1 cellular context compared by ENCODE assay signal in the genomic region with DNA sequence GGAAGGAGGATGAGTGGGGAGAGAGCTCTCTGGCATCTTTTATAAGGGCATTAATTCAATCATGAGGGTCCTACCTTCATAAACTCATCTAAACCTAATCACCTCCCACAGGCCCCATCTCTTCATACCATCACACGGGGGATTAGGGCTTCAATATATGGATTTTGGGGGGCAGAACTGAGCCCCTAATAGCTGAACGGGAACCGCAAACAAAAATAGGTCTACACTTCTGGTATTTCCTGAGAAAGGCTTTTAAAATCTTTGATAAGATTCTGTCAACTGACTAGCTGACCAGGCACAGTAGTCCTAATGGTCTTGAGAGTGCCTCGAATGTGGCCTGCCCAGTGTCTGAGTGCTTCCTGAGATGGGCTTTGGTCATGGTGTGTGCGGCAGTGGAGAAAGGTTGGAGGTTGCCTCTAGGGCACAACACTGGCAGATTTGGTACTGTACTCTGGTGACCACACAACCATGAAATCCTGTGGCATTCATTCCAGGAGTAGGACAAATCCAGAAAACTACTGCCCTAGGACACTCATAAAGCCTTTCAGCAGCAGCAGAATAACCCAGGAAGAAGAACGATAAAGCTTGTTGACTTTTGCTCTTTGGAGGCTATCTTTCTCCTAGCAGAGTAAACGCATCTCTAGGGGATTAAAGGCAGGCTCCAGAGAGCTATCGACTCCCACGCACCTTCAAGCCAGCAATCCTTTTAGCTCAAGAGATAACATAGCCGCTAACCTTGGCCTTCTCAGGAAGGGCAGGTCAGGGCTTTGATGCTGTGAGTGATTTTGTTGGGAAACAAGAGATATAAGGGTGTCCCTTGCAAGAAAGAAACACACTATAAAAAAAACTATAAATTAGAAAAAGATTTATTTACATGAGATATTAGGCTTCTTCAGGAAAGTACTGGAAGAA.
TF ChIP-seq lines count a peak whose summit lies in the region.

No MANE protein-coding gene starts in this region.

TF ChIP-seq in HepG2, 621 proteins besides CTCF, POLR2A, EP300 and RAD21 (continued from another document and continues in another):
- TF ChIP-seq, protein P1, sequence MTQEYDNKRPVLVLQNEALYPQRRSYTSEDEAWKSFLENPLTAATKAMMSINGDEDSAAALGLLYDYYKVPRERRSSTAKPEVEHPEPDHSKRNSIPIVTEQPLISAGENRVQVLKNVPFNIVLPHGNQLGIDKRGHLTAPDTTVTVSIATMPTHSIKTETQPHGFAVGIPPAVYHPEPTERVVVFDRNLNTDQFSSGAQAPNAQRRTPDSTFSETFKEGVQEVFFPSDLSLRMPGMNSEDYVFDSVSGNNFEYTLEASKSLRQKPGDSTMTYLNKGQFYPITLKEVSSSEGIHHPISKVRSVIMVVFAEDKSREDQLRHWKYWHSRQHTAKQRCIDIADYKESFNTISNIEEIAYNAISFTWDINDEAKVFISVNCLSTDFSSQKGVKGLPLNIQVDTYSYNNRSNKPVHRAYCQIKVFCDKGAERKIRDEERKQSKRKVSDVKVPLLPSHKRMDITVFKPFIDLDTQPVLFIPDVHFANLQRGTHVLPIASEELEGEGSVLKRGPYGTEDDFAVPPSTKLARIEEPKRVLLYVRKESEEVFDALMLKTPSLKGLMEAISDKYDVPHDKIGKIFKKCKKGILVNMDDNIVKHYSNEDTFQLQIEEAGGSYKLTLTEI (CRISPR knock-in tag; conservative IDR thresholded peaks at IDR 0.05): no peak
- TF ChIP-seq ZNF780A (CRISPR knock-in tag; IDR thresholded peaks at IDR 0.05): no peak
- no peak for TF ChIP-seq SRSF1 (optimal IDR thresholded peaks at IDR 0.05; ENCODE audit: low read depth, low read length)
- TF ChIP-seq, protein P2, sequence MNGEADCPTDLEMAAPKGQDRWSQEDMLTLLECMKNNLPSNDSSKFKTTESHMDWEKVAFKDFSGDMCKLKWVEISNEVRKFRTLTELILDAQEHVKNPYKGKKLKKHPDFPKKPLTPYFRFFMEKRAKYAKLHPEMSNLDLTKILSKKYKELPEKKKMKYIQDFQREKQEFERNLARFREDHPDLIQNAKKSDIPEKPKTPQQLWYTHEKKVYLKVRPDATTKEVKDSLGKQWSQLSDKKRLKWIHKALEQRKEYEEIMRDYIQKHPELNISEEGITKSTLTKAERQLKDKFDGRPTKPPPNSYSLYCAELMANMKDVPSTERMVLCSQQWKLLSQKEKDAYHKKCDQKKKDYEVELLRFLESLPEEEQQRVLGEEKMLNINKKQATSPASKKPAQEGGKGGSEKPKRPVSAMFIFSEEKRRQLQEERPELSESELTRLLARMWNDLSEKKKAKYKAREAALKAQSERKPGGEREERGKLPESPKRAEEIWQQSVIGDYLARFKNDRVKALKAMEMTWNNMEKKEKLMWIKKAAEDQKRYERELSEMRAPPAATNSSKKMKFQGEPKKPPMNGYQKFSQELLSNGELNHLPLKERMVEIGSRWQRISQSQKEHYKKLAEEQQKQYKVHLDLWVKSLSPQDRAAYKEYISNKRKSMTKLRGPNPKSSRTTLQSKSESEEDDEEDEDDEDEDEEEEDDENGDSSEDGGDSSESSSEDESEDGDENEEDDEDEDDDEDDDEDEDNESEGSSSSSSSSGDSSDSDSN (CRISPR knock-in tag; IDR thresholded peaks at IDR 0.05): peak; percentile 72
- 0 out of 2 replicates have a peak, but pooled peaks have one; percentile 54 for TF ChIP-seq JUNB (CRISPR knock-in tag; IDR thresholded peaks at IDR 0.05; ENCODE audit: borderline replicate concordance)
- no peak for TF ChIP-seq ZNF704 (CRISPR knock-in tag; IDR thresholded peaks at IDR 0.05; ENCODE audit: borderline replicate concordance)
- TF ChIP-seq, protein P3, sequence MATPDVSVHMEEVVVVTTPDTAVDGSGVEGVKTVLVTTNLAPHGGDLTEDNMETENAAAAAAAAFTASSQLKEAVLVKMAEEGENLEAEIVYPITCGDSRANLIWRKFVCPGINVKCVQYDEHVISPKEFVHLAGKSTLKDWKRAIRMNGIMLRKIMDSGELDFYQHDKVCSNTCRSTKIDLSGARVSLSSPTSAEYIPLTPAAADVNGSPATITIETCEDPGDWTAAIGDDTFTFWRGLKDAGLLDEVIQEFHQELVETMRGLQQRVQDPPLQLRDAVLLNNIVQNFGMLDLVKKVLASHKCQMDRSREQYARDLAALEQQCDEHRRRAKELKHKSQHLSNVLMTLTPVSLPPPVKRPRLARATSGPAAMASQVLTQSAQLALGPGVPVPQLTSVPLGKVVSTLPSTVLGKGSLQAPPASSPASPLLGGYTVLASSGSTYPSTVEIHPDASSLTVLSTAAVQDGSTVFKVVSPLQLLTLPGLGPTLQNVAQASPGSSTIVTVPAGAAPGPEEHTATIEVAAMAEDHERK (CRISPR knock-in tag; IDR thresholded peaks at IDR 0.05; ENCODE audit: low read depth): peak; percentile 17; the same call in 1 of the 2 replicates
- TF ChIP-seq NFATC3 (CRISPR knock-in tag; IDR thresholded peaks at IDR 0.05): peak; percentile 2; the same call in 1 of the 2 replicates
- TF ChIP-seq ZNF891 (CRISPR knock-in tag; IDR thresholded peaks at IDR 0.05): peak; percentile 43; the same call in 1 of the 2 replicates
- TF ChIP-seq JUN (CRISPR knock-in tag; IDR thresholded peaks at IDR 0.05): peak; percentile 75
- TF ChIP-seq AKNA (CRISPR knock-in tag; IDR thresholded peaks at IDR 0.05; ENCODE audit: borderline replicate concordance): no peak
- no peak for TF ChIP-seq RBM39 (IDR thresholded peaks at IDR 0.05; ENCODE audit: low read depth, low read length, poor library complexity, severe bottlenecking)
- TF ChIP-seq ZNF83 (CRISPR knock-in tag; IDR thresholded peaks at IDR 0.05; ENCODE audit: borderline replicate concordance): no peak
- no peak for TF ChIP-seq TEF (CRISPR knock-in tag; IDR thresholded peaks at IDR 0.05)
- no peak for TF ChIP-seq ZFY (CRISPR knock-in tag; IDR thresholded peaks at IDR 0.05)
- peak; percentile 92 for TF ChIP-seq ZNF574 (CRISPR knock-in tag; IDR thresholded peaks at IDR 0.05)
- peak; percentile 81 for TF ChIP-seq ZNF644 (CRISPR knock-in tag; IDR thresholded peaks at IDR 0.05; ENCODE audit: low read depth)
- TF ChIP-seq, protein P4, sequence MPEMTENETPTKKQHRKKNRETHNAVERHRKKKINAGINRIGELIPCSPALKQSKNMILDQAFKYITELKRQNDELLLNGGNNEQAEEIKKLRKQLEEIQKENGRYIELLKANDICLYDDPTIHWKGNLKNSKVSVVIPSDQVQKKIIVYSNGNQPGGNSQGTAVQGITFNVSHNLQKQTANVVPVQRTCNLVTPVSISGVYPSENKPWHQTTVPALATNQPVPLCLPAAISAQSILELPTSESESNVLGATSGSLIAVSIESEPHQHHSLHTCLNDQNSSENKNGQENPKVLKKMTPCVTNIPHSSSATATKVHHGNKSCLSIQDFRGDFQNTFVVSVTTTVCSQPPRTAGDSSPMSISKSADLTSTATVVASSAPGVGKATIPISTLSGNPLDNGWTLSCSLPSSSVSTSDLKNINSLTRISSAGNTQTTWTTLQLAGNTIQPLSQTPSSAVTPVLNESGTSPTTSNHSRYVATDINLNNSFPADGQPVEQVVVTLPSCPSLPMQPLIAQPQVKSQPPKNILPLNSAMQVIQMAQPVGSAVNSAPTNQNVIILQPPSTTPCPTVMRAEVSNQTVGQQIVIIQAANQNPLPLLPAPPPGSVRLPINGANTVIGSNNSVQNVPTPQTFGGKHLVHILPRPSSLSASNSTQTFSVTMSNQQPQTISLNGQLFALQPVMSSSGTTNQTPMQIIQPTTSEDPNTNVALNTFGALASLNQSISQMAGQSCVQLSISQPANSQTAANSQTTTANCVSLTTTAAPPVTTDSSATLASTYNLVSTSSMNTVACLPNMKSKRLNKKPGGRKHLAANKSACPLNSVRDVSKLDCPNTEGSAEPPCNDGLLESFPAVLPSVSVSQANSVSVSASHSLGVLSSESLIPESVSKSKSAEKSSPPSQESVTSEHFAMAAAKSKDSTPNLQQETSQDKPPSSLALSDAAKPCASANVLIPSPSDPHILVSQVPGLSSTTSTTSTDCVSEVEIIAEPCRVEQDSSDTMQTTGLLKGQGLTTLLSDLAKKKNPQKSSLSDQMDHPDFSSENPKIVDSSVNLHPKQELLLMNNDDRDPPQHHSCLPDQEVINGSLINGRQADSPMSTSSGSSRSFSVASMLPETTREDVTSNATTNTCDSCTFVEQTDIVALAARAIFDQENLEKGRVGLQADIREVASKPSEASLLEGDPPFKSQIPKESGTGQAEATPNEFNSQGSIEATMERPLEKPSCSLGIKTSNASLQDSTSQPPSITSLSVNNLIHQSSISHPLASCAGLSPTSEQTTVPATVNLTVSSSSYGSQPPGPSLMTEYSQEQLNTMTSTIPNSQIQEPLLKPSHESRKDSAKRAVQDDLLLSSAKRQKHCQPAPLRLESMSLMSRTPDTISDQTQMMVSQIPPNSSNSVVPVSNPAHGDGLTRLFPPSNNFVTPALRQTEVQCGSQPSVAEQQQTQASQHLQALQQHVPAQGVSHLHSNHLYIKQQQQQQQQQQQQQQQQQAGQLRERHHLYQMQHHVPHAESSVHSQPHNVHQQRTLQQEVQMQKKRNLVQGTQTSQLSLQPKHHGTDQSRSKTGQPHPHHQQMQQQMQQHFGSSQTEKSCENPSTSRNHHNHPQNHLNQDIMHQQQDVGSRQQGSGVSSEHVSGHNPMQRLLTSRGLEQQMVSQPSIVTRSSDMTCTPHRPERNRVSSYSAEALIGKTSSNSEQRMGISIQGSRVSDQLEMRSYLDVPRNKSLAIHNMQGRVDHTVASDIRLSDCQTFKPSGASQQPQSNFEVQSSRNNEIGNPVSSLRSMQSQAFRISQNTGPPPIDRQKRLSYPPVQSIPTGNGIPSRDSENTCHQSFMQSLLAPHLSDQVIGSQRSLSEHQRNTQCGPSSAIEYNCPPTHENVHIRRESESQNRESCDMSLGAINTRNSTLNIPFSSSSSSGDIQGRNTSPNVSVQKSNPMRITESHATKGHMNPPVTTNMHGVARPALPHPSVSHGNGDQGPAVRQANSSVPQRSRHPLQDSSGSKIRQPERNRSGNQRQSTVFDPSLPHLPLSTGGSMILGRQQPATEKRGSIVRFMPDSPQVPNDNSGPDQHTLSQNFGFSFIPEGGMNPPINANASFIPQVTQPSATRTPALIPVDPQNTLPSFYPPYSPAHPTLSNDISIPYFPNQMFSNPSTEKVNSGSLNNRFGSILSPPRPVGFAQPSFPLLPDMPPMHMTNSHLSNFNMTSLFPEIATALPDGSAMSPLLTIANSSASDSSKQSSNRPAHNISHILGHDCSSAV (CRISPR knock-in tag; IDR thresholded peaks at IDR 0.05; ENCODE audit: borderline replicate concordance): peak; percentile 91; the same call in 1 of the 2 replicates
- peak; percentile 48 for TF ChIP-seq NFYC (CRISPR knock-in tag; IDR thresholded peaks at IDR 0.05)
